ENCODE assay signal across 18 cellular contexts in the genomic region with DNA sequence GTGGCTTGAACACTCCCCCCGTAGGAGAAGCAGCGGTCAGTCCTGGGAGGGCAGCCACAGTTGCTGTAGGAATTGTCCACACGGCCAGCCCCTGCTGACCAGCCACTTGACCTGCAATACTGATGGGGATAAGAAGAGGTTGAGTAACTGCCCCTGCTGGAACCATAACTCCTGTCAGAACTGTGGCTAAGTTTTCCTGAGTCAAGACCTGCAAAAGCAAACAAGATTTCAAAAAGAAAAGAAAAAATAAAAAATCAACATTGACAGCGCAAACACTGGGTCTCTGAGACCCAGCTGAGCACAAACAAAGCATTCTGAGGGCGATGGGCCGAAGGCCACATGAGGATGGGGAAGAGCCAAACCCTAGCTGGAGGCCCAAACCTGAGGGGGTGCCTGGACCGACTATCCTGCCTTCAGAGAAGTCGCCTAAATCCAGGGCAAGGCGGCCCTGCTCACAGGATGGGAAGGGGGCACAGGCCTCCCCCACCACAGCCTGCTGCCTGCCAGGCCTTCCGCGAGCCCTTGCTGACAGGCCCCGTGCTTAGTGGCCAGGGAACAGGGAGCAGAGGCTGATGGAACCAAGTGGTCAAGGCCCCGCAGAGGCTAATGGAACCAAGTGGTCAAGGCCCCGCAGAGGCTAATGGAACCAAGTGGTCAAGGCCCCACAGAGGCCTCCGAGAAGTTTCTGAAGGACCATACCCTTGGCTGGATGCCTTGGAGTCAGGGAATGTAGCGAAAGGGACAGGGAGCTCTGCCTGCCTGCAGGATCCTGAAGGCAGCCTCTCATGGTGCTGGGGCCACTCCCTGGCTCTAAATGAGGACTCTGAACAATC.
"Had no signal": no experiment of that assay in that cellular context is flagged by ENCODE, and none has a peak within 500 bp of the region (broad histone marks: within the 10 kb centered on the region; RNA-seq: fewer than 3 reads in every experiment).

No MANE protein-coding gene starts in this region.

- H3K36me3 Mint-ChIP-seq: natural killer cell treated with Interleukin-12 subunit alpha and Interleukin-12 subunit beta and Interleukin-15 and Interleukin-18, amount 100 ng/mL, for 72 hours had no signal

- H3K27ac Mint-ChIP-seq: activated naive CD4-positive, alpha-beta T cell treated with anti-CD3 and anti-CD28 coated beads for 36 hours; natural killer cell treated with Interleukin-12 subunit alpha and Interleukin-12 subunit beta and Interleukin-15 and Interleukin-18, amount 100 ng/mL, for 72 hours had no signal

- H3K9me3 Mint-ChIP-seq: activated naive CD4-positive, alpha-beta T cell treated with anti-CD3 and anti-CD28 coated beads for 36 hours; activated T-cell treated with anti-CD3 and anti-CD28 coated beads, Interleukin-2, amount 50 U/mL, for 4 hours; effector memory CD8-positive, alpha-beta T cell; natural killer cell treated with Interleukin-12 subunit alpha and Interleukin-12 subunit beta and Interleukin-15 and Interleukin-18, amount 100 ng/mL, for 72 hours had no signal

- DNase-seq: activated CD4-positive, alpha-beta T cell treated with anti-CD3 and anti-CD28 coated beads, Interleukin-2, amount 50 U/mL, for 4 hours; activated CD8-positive, alpha-beta memory T cell treated with anti-CD3 and anti-CD28 coated beads, Interleukin-2, amount 50 U/mL, for 48 hours; activated naive CD4-positive, alpha-beta T cell treated with anti-CD3 and anti-CD28 coated beads for 36 hours; activated T-cell treated with anti-CD3 and anti-CD28 coated beads, Interleukin-2, amount 50 U/mL, for 4 hours; effector memory CD8-positive, alpha-beta T cell; foreskin melanocyte; glutamatergic neuron; kidney glomerular epithelial cell; left ventricle myocardium inferior; stimulated activated CD4-positive, alpha-beta T cell treated with anti-CD3 and anti-CD28 coated beads, Interleukin-4, amount 100 ng/mL, for 1 hour; stimulated activated naive CD4-positive, alpha-beta T cell treated with Interleukin-2 at 50 U/mL for 16 hours; T-helper 9 cell had no signal

- H3K4me3 ChIP-seq: cardiac muscle cell, hepatocyte, left ventricle myocardium inferior, thoracic aorta had no signal

- H3K27me3 Mint-ChIP-seq: effector memory CD8-positive, alpha-beta T cell; natural killer cell treated with Interleukin-12 subunit alpha and Interleukin-12 subunit beta and Interleukin-15 and Interleukin-18, amount 100 ng/mL, for 72 hours had no signal

- H3K27me3 ChIP-seq: cardiac muscle cell, hepatocyte had no signal

- H3K4me1 ChIP-seq: left ventricle myocardium inferior, parathyroid adenoma had no signal

- H3K4me3 Mint-ChIP-seq: activated naive CD4-positive, alpha-beta T cell treated with anti-CD3 and anti-CD28 coated beads for 36 hours; activated T-cell treated with anti-CD3 and anti-CD28 coated beads, Interleukin-2, amount 50 U/mL, for 4 hours; effector memory CD8-positive, alpha-beta T cell; natural killer cell treated with Interleukin-12 subunit alpha and Interleukin-12 subunit beta and Interleukin-15 and Interleukin-18, amount 100 ng/mL, for 72 hours had no signal

- H3K36me3 ChIP-seq: cardiac muscle cell had no signal

- ATAC-seq: activated T-cell treated with anti-CD3 and anti-CD28 coated beads, Interleukin-2, amount 50 U/mL, for 4 hours; effector memory CD8-positive, alpha-beta T cell; natural killer cell treated with Interleukin-12 subunit alpha and Interleukin-12 subunit beta and Interleukin-15 and Interleukin-18, amount 100 ng/mL, for 72 hours had no signal

- H3K9me3 ChIP-seq: left ventricle myocardium inferior, thoracic aorta had no signal

- FAIRE-seq: endothelial cell of umbilical vein had no signal
